ENCODE assay signal across 26 cellular contexts in genomic region chr2:99822487-99823218, GRCh38.
DNase-seq lines count a peak whose midpoint lies in the region; TF ChIP-seq lines count a peak whose summit lies in the region.
"Had no signal": no experiment of that assay in that cellular context is flagged by ENCODE, and none has a peak within 500 bp of the region (broad histone marks: within the 10 kb centered on the region; RNA-seq: fewer than 3 reads in every experiment).

No MANE protein-coding gene starts in this region.

- peak overlapping the region in 1 of 2 experiments; percentile 43 for H3K4ac ChIP-seq in mesenchymal stem cell (ENCODE audit: low read depth in 1 of 2, low read length in 2 of 2)

- H3K36me3 ChIP-seq in HUES48 (ENCODE audit: control insufficient read depth, insufficient read depth, low read length): no peaks in the 10 kb centered on the region
- peaks cover 0 to 11% of the 10 kb centered on the region in 2 experiments for H3K36me3 ChIP-seq in mesenchymal stem cell (ENCODE audit: control insufficient read depth in 1 of 2, insufficient read depth in 2 of 2, low read depth in 1 of 2, low read length in 2 of 2)
- no peaks in the 10 kb centered on the region for H3K36me3 ChIP-seq in MG63
- H3K36me3 ChIP-seq: colonic mucosa, heart right ventricle, lower lobe of right lung, tibial nerve had no signal

- peak overlapping the region; percentile 43 for H2AK5ac ChIP-seq in mesenchymal stem cell (ENCODE audit: low read length, severe bottlenecking)

- H3K4me1 Mint-ChIP-seq in brain: peaks cover 33% of the 10 kb centered on the region
- H3K4me1 Mint-ChIP-seq: CD4-positive, alpha-beta memory T cell had no signal

- H3K9me3 Mint-ChIP-seq in brain: peaks cover 0 to 1% (median 0%) of the 10 kb centered on the region in 5 experiments
- H3K9me3 Mint-ChIP-seq: activated T-helper 1 cell treated with anti-CD3 and anti-CD28 coated beads, Interleukin-12 subunit alpha, Interleukin-12 subunit beta, Interleukin-2, Interleukin-4 antibody, amounts not matched to agents 30 ng/mL and 10 ng/mL and 1 ng/mL, durations not matched to agents 14 hours and 24 hours and 36 hours; CD4-positive, alpha-beta memory T cell; stimulated activated naive CD8-positive, alpha-beta T cell treated with anti-CD3 and anti-CD28 coated beads, Interleukin-15, Interleukin-2, amounts not matched to agents 100 ng/mL and 50 ng/mL, for 24 hours had no signal

- no peak overlapping the region for H3K23ac ChIP-seq in mesenchymal stem cell (ENCODE audit: low read length in 2 of 2)

- H3K14ac ChIP-seq in mesenchymal stem cell (ENCODE audit: low read length in 2 of 2): no peak overlapping the region

- H3K9ac ChIP-seq in HUES48 (ENCODE audit: low read depth, low read length): no peak overlapping the region
- no peak overlapping the region for H3K9ac ChIP-seq in mesenchymal stem cell (ENCODE audit: low read length)

- no peaks in the 10 kb centered on the region for H3K27me3 Mint-ChIP-seq in brain
- H3K27me3 Mint-ChIP-seq: stimulated activated naive CD8-positive, alpha-beta T cell treated with anti-CD3 and anti-CD28 coated beads, Interleukin-15, Interleukin-2, amounts not matched to agents 100 ng/mL and 50 ng/mL, for 24 hours had no signal

- peaks cover 14% of the 10 kb centered on the region for H3K36me3 Mint-ChIP-seq in brain
- H3K36me3 Mint-ChIP-seq: activated naive CD8-positive, alpha-beta T cell; CD4-positive, alpha-beta memory T cell had no signal

- TF ChIP-seq CTCF in brain (conservative IDR thresholded peaks at IDR 0.05): no peak

- H2BK12ac ChIP-seq in mesenchymal stem cell (ENCODE audit: low read length in 2 of 2): peak overlapping the region in 1 of 2 experiments; percentile 57

- H3K9me3 ChIP-seq in HUES48 (ENCODE audit: control insufficient read depth, insufficient read depth, low read length): no peaks in the 10 kb centered on the region
- H3K9me3 ChIP-seq in mesenchymal stem cell (ENCODE audit: control insufficient read depth, low read length): no peaks in the 10 kb centered on the region
- no peaks in the 10 kb centered on the region for H3K9me3 ChIP-seq in MG63
- H3K9me3 ChIP-seq: colonic mucosa, heart right ventricle, lower lobe of right lung, tibial nerve had no signal

- no peak overlapping the region for H4K8ac ChIP-seq in mesenchymal stem cell (ENCODE audit: low read length)

- peak overlapping the region; percentile 30 for H2BK15ac ChIP-seq in mesenchymal stem cell (ENCODE audit: low read depth, poor library complexity, severe bottlenecking)

- H3K27me3 ChIP-seq in HUES48 (ENCODE audit: control insufficient read depth, insufficient read depth, low read length) (no peaks in the 10 kb centered on the region), mesenchymal stem cell (ENCODE audit: control insufficient read depth in 1 of 2, insufficient read depth in 1 of 2, low read length in 2 of 2) (peaks cover 0 to 9% of the 10 kb centered on the region in 2 experiments), MG63 (no peaks in the 10 kb centered on the region)
- H3K27me3 ChIP-seq: colonic mucosa, heart right ventricle, tibial nerve had no signal

- H3K4me3 ChIP-seq in HUES48 (ENCODE audit: low read depth, low read length): peak overlapping the region; percentile 20
- no peak overlapping the region for H3K4me3 ChIP-seq in mesenchymal stem cell (ENCODE audit: insufficient read depth in 1 of 2, low read depth in 1 of 2, low read length in 2 of 2)
- no peak overlapping the region for H3K4me3 ChIP-seq in MG63
- H3K4me3 ChIP-seq: colonic mucosa, heart right ventricle, lower lobe of right lung, tibial nerve had no signal

- H2BK5ac ChIP-seq in mesenchymal stem cell (ENCODE audit: low read depth, low read length, poor library complexity, severe bottlenecking): peak overlapping the region; percentile 76

- peak overlapping the region; percentile 49 for H2BK120ac ChIP-seq in mesenchymal stem cell (ENCODE audit: low read depth, low read length)

- H4K91ac ChIP-seq in mesenchymal stem cell (ENCODE audit: low read length): no peak overlapping the region

- no peak for DNase-seq in mesenchymal stem cell
- peak; percentile 71 for DNase-seq in retina
- DNase-seq in NCI-H1694 treated with DMSO at 0.1 percent for 48 hours (lab: John Stamatoyannopoulos, UW): no peak
- DNase-seq in NOMO-1 (lab: John Stamatoyannopoulos, UW; ENCODE audit: unreplicated experiment in 2 of 2): no peak
- no peak for DNase-seq in MG63
- DNase-seq in SIG-M5 treated with dmso at 0.1 percent for 504 hours (lab: John Stamatoyannopoulos, UW; ENCODE audit: unreplicated experiment): no peak
- DNase-seq: activated CD4-positive, CD25-positive, alpha-beta regulatory T cell treated with anti-CD3 and anti-CD28 coated beads, Interleukin-2, amount 50 U/mL, for 72 hours; CD4-positive, alpha-beta memory T cell; colonic mucosa; DMS53; GOT3; heart right ventricle; kidney; lower lobe of right lung; NCI-H1436; NCI-H2171; NCI-H748 treated with DMSO at 0.1 percent for 48 hours; stimulated activated CD4-positive, alpha-beta T cell treated with anti-CD3 and anti-CD28 coated beads, Interleukin-2, amount 100 ng/mL, for 48 hours; T1000 had no signal

- H3K27ac ChIP-seq in HUES48 (ENCODE audit: low read depth, low read length): peak overlapping the region; percentile 50
- peak overlapping the region; percentile 79 for H3K27ac ChIP-seq in mesenchymal stem cell (ENCODE audit: low read length, poor library complexity, severe bottlenecking)
- H3K27ac ChIP-seq: colonic mucosa, heart right ventricle, lower lobe of right lung, tibial nerve had no signal

- H3K18ac ChIP-seq in mesenchymal stem cell (ENCODE audit: low read depth in 1 of 2, low read length in 2 of 2): peak overlapping the region in 1 of 2 experiments; percentile 5

- 71% methylated on average over 8 of the region's 9 CpGs for WGBS in mesenchymal stem cell

- peak overlapping the region; percentile 51 for H3K4me2 ChIP-seq in mesenchymal stem cell (ENCODE audit: low read length, poor library complexity, severe bottlenecking)

- peak overlapping the region; percentile 33 to 80 (median 72) for H3K27ac Mint-ChIP-seq in brain
- H3K27ac Mint-ChIP-seq: activated naive CD8-positive, alpha-beta T cell; activated T-helper 1 cell treated with anti-CD3 and anti-CD28 coated beads, Interleukin-12 subunit alpha, Interleukin-12 subunit beta, Interleukin-2, Interleukin-4 antibody, amounts not matched to agents 30 ng/mL and 10 ng/mL and 1 ng/mL, durations not matched to agents 14 hours and 24 hours and 36 hours; CD4-positive, alpha-beta memory T cell; progenitor cell of endocrine pancreas; stimulated activated naive CD8-positive, alpha-beta T cell treated with anti-CD3 and anti-CD28 coated beads, Interleukin-15, Interleukin-2, amounts not matched to agents 100 ng/mL and 50 ng/mL, for 24 hours had no signal

- peak overlapping the region in 4 of 5 experiments; percentile 4 to 40 (median 14) for H3K4me3 Mint-ChIP-seq in brain
- H3K4me3 Mint-ChIP-seq: activated naive CD8-positive, alpha-beta T cell; activated T-helper 1 cell treated with anti-CD3 and anti-CD28 coated beads, Interleukin-12 subunit alpha, Interleukin-12 subunit beta, Interleukin-2, Interleukin-4 antibody, amounts not matched to agents 30 ng/mL and 10 ng/mL and 1 ng/mL, durations not matched to agents 14 hours and 24 hours and 36 hours; CD4-positive, alpha-beta memory T cell; stimulated activated naive CD8-positive, alpha-beta T cell treated with anti-CD3 and anti-CD28 coated beads, Interleukin-15, Interleukin-2, amounts not matched to agents 100 ng/mL and 50 ng/mL, for 24 hours had no signal

- peaks cover 17% of the 10 kb centered on the region for H3K79me1 ChIP-seq in mesenchymal stem cell (replicated peaks; ENCODE audit: low read length, poor library complexity, severe bottlenecking)

- peaks cover 14% of the 10 kb centered on the region for H3K4me1 ChIP-seq in HUES48 (ENCODE audit: control insufficient read depth, insufficient read depth, low read length)
- peaks cover 9% of the 10 kb centered on the region for H3K4me1 ChIP-seq in mesenchymal stem cell (ENCODE audit: control insufficient read depth, insufficient read depth, low read depth, low read length)
- H3K4me1 ChIP-seq: colonic mucosa, lower lobe of right lung, tibial nerve had no signal

- no peak overlapping the region for H2AFZ ChIP-seq in mesenchymal stem cell (ENCODE audit: low read depth, low read length)
